ENCODE assay signal across 8 cellular contexts in genomic region chr14:102819176-102819628, GRCh38. TPM values are rescaled to one million over a fixed set of nuclear protein-coding genes. Genes with fewer than 3 reads are reported as not detected.
DNase-seq lines count a peak whose midpoint lies in the region; ATAC-seq and TF ChIP-seq lines count a peak whose summit lies in the region.

No MANE protein-coding gene starts in this region.

- peak overlapping the region in 4 of 5 experiments; percentile 5 to 95 (median 73) for H3K27ac Mint-ChIP-seq in brain

- in situ Hi-C loops in Panc1 (cut with HindIII; ENCODE audit: low pct_unique_long_range_greater_than_20kb, low sequenced_read_pairs) = no loop called here

- TF ChIP-seq CTCF in Panc1 (IDR thresholded peaks at IDR 0.05) (no peak), brain (conservative IDR thresholded peaks at IDR 0.05) (no peak)

- intact Hi-C loops in Panc1 (cut with micrococcal nuclease; ENCODE audit: unreplicated experiment) (no loop called here), left ventricle myocardium superior (cut with micrococcal nuclease) (no loop called here)

- peaks cover 21% of the 10 kb centered on the region for H3K36me3 Mint-ChIP-seq in brain

- DNase-seq in Panc1 (ENCODE audit: low read depth, low spot score) (no peak), NCI-H1048 (lab: John Stamatoyannopoulos, UW) (no peak), KG1 (lab: John Stamatoyannopoulos, UW) (no peak), left ventricle myocardium superior (no peak)
- peak; percentile 66 to 70 for DNase-seq in stimulated activated CD4-positive, alpha-beta T cell treated with anti-CD3 and anti-CD28 coated beads, Interleukin-2, amount 100 ng/mL, for 48 hours

- H3K9me3 ChIP-seq in Panc1 (ENCODE audit: control insufficient read depth, insufficient read depth, low read depth, low read length) = no peaks in the 10 kb centered on the region

- H3K9me3 Mint-ChIP-seq in brain = peaks cover 0 to 3% (median under 1%) of the 10 kb centered on the region in 5 experiments

- no peaks in the 10 kb centered on the region for H3K27me3 Mint-ChIP-seq in brain

- H3K27ac ChIP-seq in Panc1 (ENCODE audit: low read length) = peak overlapping the region; percentile 65

- no peaks in the 10 kb centered on the region for H3K36me3 ChIP-seq in Panc1 (ENCODE audit: control insufficient read depth, insufficient read depth, low read length)

- CTCF ChIA-PET in Panc1 (lab: Charles Lee) = interaction anchor here (0.6 kb wide), 1 partner anchor 51 kb away, joined by 3 read pairs; no protein-coding TSS in a partner anchor

- BruUV-seq in Panc1 (replicated peaks; lab: Mats Ljungman, UMichigan) = no TSS peak

- peaks cover 40% of the 10 kb centered on the region for H3K4me1 Mint-ChIP-seq in brain

- no peaks in the 10 kb centered on the region for H3K27me3 ChIP-seq in Panc1 (ENCODE audit: control insufficient read depth, insufficient read depth, low read length)

- H3K4me3 Mint-ChIP-seq in brain = peak overlapping the region in 2 of 5 experiments; percentile 11 to 53

- POLR2A ChIA-PET in Panc1 (lab: Charles Lee) = no interaction called here

- ATAC-seq in GM18907 (IDR thresholded peaks at IDR 0.05; ENCODE audit: unreplicated experiment) = peak; percentile 81
- peak; percentile 69 for ATAC-seq in HG02884 (IDR thresholded peaks at IDR 0.05; ENCODE audit: unreplicated experiment)
- ATAC-seq in Panc1 = peak; percentile 75
- ATAC-seq in left ventricle myocardium superior = no peak

- H3K4me3 ChIP-seq in Panc1 (ENCODE audit: low read depth in 2 of 2, low read length in 2 of 2) = peak overlapping the region; percentile 7 to 29; a peak in 3 of 4 replicates

- H3K4me1 ChIP-seq in Panc1 (ENCODE audit: control insufficient read depth, insufficient read depth, low read length) = peaks cover 15% of the 10 kb centered on the region

RNA-seq across cellular contexts. Expression of gene TRAF3, which starts 42.0 kb away (rescaled TPM):
- 37.6 TPM for total RNA-seq in Panc1 (2021; ENCODE audit: unreplicated experiment)
- 32.3 TPM for polyA plus RNA-seq in Panc1 (2012; ENCODE audit: insufficient read length)
- 5.6 TPM for polyA plus RNA-seq in brain (ENCODE audit: insufficient read depth, low read depth, low replicate concordance)
- 11.6 TPM for total RNA-seq in left ventricle myocardium superior

Comparison
In these comparisons a context has a peak if more than half of its experiments do, and no peak if none do; other contexts are left out.
1. DNase-seq: peak in stimulated activated CD4-positive, alpha-beta T cell treated with anti-CD3 and anti-CD28 coated beads, Interleukin-2, amount 100 ng/mL, for 48 hours (2 of 2); none in Panc1 (single experiment), NCI-H1048 (single experiment), KG1 (single experiment) and left ventricle myocardium superior (single experiment).